18 cellular contexts compared by ENCODE assay signal in genomic region chr18:58405107-58405898, GRCh38.
DNase-seq lines count a peak whose midpoint lies in the region; ATAC-seq, FAIRE-seq and TF ChIP-seq lines count a peak whose summit lies in the region.
"Had no signal": no experiment of that assay in that cellular context is flagged by ENCODE, and none has a peak within 500 bp of the region (broad histone marks: within the 10 kb centered on the region; RNA-seq: fewer than 3 reads in every experiment).

No MANE protein-coding gene starts in this region.

- H3K9me3 ChIP-seq in HepG2 (ENCODE audit: low read length) (no peaks in the 10 kb centered on the region), GM23248 (ENCODE audit: low read depth) (no peaks in the 10 kb centered on the region)
- H3K9me3 ChIP-seq: BE2C, Peyer's patch, SJSA1 had no signal

- peaks cover 0 to 3% of the 10 kb centered on the region in 2 experiments; a peak in 1 of 5 replicates for H3K36me3 ChIP-seq in HepG2 (replicated peaks in 1 of 2; ENCODE audit: control insufficient read depth in 1 of 2, insufficient read depth in 2 of 2, low read length in 2 of 2)
- H3K36me3 ChIP-seq in GM23248 (ENCODE audit: low read depth), result no peaks in the 10 kb centered on the region
- H3K36me3 ChIP-seq: BE2C, Peyer's patch, SJSA1 had no signal

- no peak for FAIRE-seq in HepG2 (lab: Jason Lieb, UNC)

- H3K4me2 ChIP-seq in HepG2 (ENCODE audit: low read depth, low read length) (no peak overlapping the region), GM23248 (ENCODE audit: unreplicated experiment) (no peak overlapping the region)

- no peaks in the 10 kb centered on the region for H3K27me3 ChIP-seq in HepG2 (ENCODE audit: control insufficient read depth in 1 of 2, insufficient read depth in 2 of 2, low read length in 2 of 2)
- H3K27me3 ChIP-seq in GM23248 (replicated peaks; ENCODE audit: insufficient read depth), result no peaks in the 10 kb centered on the region
- H3K27me3 ChIP-seq: BE2C, Peyer's patch, SJSA1 had no signal

- H3K9ac ChIP-seq in HepG2 (ENCODE audit: insufficient read depth, low read depth, low read length) (peak overlapping the region; percentile 35), GM23248 (no peak overlapping the region)

- H3K27ac ChIP-seq in HepG2 (ENCODE audit: extremely low read length, insufficient read depth, low read length) (peak overlapping the region; percentile 98), GM23248 (no peak overlapping the region)
- H3K27ac ChIP-seq: Peyer's patch, SJSA1 had no signal

- no peak for TF ChIP-seq CTCF in HepG2 (CRISPR knock-in tag; IDR thresholded peaks at IDR 0.05)

- H3K36me3 Mint-ChIP-seq in activated CD4-positive, alpha-beta T cell treated with anti-CD3 and anti-CD28 coated beads, Interleukin-2, amount 10 ng/mL, durations not matched to agents 7 days and 5 days (ENCODE audit: low read depth), result no peaks in the 10 kb centered on the region
- H3K36me3 Mint-ChIP-seq in activated naive CD4-positive, alpha-beta T cell treated with anti-CD3 and anti-CD28 coated beads, Interleukin-2, amount 10 ng/mL, durations not matched to agents 7 days and 5 days, result no peaks in the 10 kb centered on the region
- H3K36me3 Mint-ChIP-seq: CD8-positive, alpha-beta T cell had no signal

- no peak overlapping the region for H3K4me3 Mint-ChIP-seq in activated CD4-positive, alpha-beta T cell treated with anti-CD3 and anti-CD28 coated beads, Interleukin-2, amount 10 ng/mL, durations not matched to agents 7 days and 5 days
- no peak overlapping the region for H3K4me3 Mint-ChIP-seq in activated naive CD4-positive, alpha-beta T cell treated with anti-CD3 and anti-CD28 coated beads, Interleukin-2, amount 10 ng/mL, durations not matched to agents 7 days and 5 days
- H3K4me3 Mint-ChIP-seq: CD8-positive, alpha-beta T cell; T-helper 1 cell treated with Interleukin-12 subunit alpha and Interleukin-12 subunit beta and Interleukin-4 antibody, amounts not matched to agents 30 μg/mL and 1 μg/mL, for 36 hours had no signal

- H3K4me1 Mint-ChIP-seq in activated CD4-positive, alpha-beta T cell treated with anti-CD3 and anti-CD28 coated beads, Interleukin-2, amount 10 ng/mL, durations not matched to agents 7 days and 5 days, result peaks cover 14% of the 10 kb centered on the region
- H3K4me1 Mint-ChIP-seq in activated naive CD4-positive, alpha-beta T cell treated with anti-CD3 and anti-CD28 coated beads, Interleukin-2, amount 10 ng/mL, durations not matched to agents 7 days and 5 days, result peaks cover 16% of the 10 kb centered on the region

- H3K4me1 ChIP-seq in HepG2 (ENCODE audit: insufficient read depth, low read length) (peaks cover 99% of the 10 kb centered on the region), GM23248 (ENCODE audit: insufficient read depth) (peaks cover 6% of the 10 kb centered on the region)
- H3K4me1 ChIP-seq: BE2C had no signal

- H4K20me1 ChIP-seq in HepG2 (ENCODE audit: insufficient read depth, low read length), result no peaks in the 10 kb centered on the region
- H4K20me1 ChIP-seq in GM23248 (ENCODE audit: insufficient read depth), result no peaks in the 10 kb centered on the region

- ATAC-seq in HepG2, result no peak
- ATAC-seq in HG03342 (IDR thresholded peaks at IDR 0.05; ENCODE audit: unreplicated experiment), result no peak
- ATAC-seq: CD8-positive, alpha-beta T cell had no signal

- peak in 2 of 3 experiments; percentile 13 to 50 for DNase-seq in NCI-H1417 (lab: John Stamatoyannopoulos, UW)
- DNase-seq in NCI-H1417 treated with DMSO at 0.1 percent for 48 hours (lab: John Stamatoyannopoulos, UW), result no peak
- no peak for DNase-seq in activated CD4-positive, alpha-beta T cell treated with anti-CD3 and anti-CD28 coated beads, Interleukin-2, amount 10 ng/mL, durations not matched to agents 7 days and 5 days
- DNase-seq in activated CD4-positive, alpha-beta T cell treated with anti-CD3 and anti-CD28 coated beads, Interleukin-2, amount 50 U/mL, for 1 hour, result no peak
- no peak for DNase-seq in HepG2 (ENCODE audit: low spot score)
- DNase-seq in GM23248, result no peak
- no peak for DNase-seq in activated naive CD4-positive, alpha-beta T cell treated with anti-CD3 and anti-CD28 coated beads, Interleukin-2, amount 10 ng/mL, durations not matched to agents 7 days and 5 days
- DNase-seq: BE2C; Calu3; CD8-positive, alpha-beta T cell; HCEC 1CT; NCI-H1105; NCI-H2029; NCI-H524; Peyer's patch had no signal

- peaks cover 20% of the 10 kb centered on the region for H3K79me2 ChIP-seq in HepG2 (ENCODE audit: insufficient read depth, low read length)
- H3K79me2 ChIP-seq in GM23248 (ENCODE audit: insufficient read depth), result no peaks in the 10 kb centered on the region

- TF ChIP-seq EP300 in HepG2 (IDR thresholded peaks at IDR 0.05; ENCODE audit: low read depth in 2 of 2, low read length in 2 of 2) (no peak), HepG2 (CRISPR knock-in tag; IDR thresholded peaks at IDR 0.05; ENCODE audit: borderline replicate concordance) (no peak)

- no TSS peak for BruUV-seq in HepG2 (replicated peaks; lab: Mats Ljungman, UMichigan)

- CTCF ChIA-PET in activated CD4-positive, alpha-beta T cell treated with anti-CD3 and anti-CD28 coated beads, Interleukin-2, amount 10 ng/mL, durations not matched to agents 7 days and 5 days (lab: Charles Lee), result no interaction called here
- CTCF ChIA-PET in HepG2 (lab: Yijun Ruan, JAX; ENCODE audit: low intra/inter-chr PET ratio, low total read pairs), result no interaction called here
- CTCF ChIA-PET in activated naive CD4-positive, alpha-beta T cell treated with anti-CD3 and anti-CD28 coated beads, Interleukin-2, amount 10 ng/mL, durations not matched to agents 7 days and 5 days (lab: Charles Lee), result interaction anchor here (1.2 kb wide), 1 partner anchor 90 kb away, joined by 3 read pairs; no protein-coding TSS in a partner anchor

- H3K9me3 Mint-ChIP-seq in activated CD4-positive, alpha-beta T cell treated with anti-CD3 and anti-CD28 coated beads, Interleukin-2, amount 10 ng/mL, durations not matched to agents 7 days and 5 days, result no peaks in the 10 kb centered on the region
- no peaks in the 10 kb centered on the region for H3K9me3 Mint-ChIP-seq in activated naive CD4-positive, alpha-beta T cell treated with anti-CD3 and anti-CD28 coated beads, Interleukin-2, amount 10 ng/mL, durations not matched to agents 7 days and 5 days
- H3K9me3 Mint-ChIP-seq: CD8-positive, alpha-beta T cell; T-helper 1 cell treated with Interleukin-12 subunit alpha and Interleukin-12 subunit beta and Interleukin-4 antibody, amounts not matched to agents 30 μg/mL and 1 μg/mL, for 36 hours had no signal

- WGBS in HepG2 (ENCODE audit: low lambda C conversion rate), result 97% methylated on average over 13 of the region's 16 CpGs
- 83 to 84% methylated on average over 16 of the region's 16 CpGs for WGBS in GM23248 (ENCODE audit: low coverage in 1 of 2, low lambda C conversion rate in 2 of 2, missing lambda C conversion rate in 2 of 2), 2 experiments

- no peaks in the 10 kb centered on the region for H3K27me3 Mint-ChIP-seq in activated CD4-positive, alpha-beta T cell treated with anti-CD3 and anti-CD28 coated beads, Interleukin-2, amount 10 ng/mL, durations not matched to agents 7 days and 5 days
- no peaks in the 10 kb centered on the region for H3K27me3 Mint-ChIP-seq in activated naive CD4-positive, alpha-beta T cell treated with anti-CD3 and anti-CD28 coated beads, Interleukin-2, amount 10 ng/mL, durations not matched to agents 7 days and 5 days

- TF ChIP-seq RAD21 in HepG2 (CRISPR knock-in tag; IDR thresholded peaks at IDR 0.05), result no peak

- in situ Hi-C loops in HepG2 (cut with HindIII; ENCODE audit: extremely low pct_ligation_motif_present, low pct_unique_long_range_greater_than_20kb), result loop anchor here (5.0 kb wide), 2 partner anchors 87 to 357 kb away; no protein-coding TSS in a partner anchor
- in situ Hi-C loops in GM23248 (cut with MboI), result no loop called here

- peaks cover 8% of the 10 kb centered on the region; the same call in 1 of the 2 replicates for H3F3A ChIP-seq in GM23248 (ENCODE audit: insufficient read depth)

- H3K4me3 ChIP-seq in HepG2 (replicated peaks in 1 of 3; ENCODE audit: insufficient read depth in 1 of 3, low read depth in 2 of 3, low read length in 3 of 3) (no peak overlapping the region), GM23248 (no peak overlapping the region)
- H3K4me3 ChIP-seq: Peyer's patch, SJSA1 had no signal

- intact Hi-C loops in HepG2 (cut with micrococcal nuclease; ENCODE audit: unreplicated experiment), result loop anchor here (10.0 kb wide), 1 partner anchor 49 kb away; no protein-coding TSS in a partner anchor

- no peaks in the 10 kb centered on the region for H3K9me2 ChIP-seq in GM23248 (ENCODE audit: insufficient read depth)

- POLR2A ChIA-PET in activated CD4-positive, alpha-beta T cell treated with anti-CD3 and anti-CD28 coated beads, Interleukin-2, amount 10 ng/mL, durations not matched to agents 7 days and 5 days (lab: Charles Lee), result no interaction called here
- POLR2A ChIA-PET in HepG2 (lab: Yijun Ruan, JAX), result interaction anchor here (9.1 kb wide), 1 partner anchor 10 kb away, joined by 181 read pairs; no protein-coding TSS in a partner anchor

- H3K27ac Mint-ChIP-seq in activated CD4-positive, alpha-beta T cell treated with anti-CD3 and anti-CD28 coated beads, Interleukin-2, amount 10 ng/mL, durations not matched to agents 7 days and 5 days, result peak overlapping the region; percentile 39
- no peak overlapping the region for H3K27ac Mint-ChIP-seq in activated naive CD4-positive, alpha-beta T cell treated with anti-CD3 and anti-CD28 coated beads, Interleukin-2, amount 10 ng/mL, durations not matched to agents 7 days and 5 days
- H3K27ac Mint-ChIP-seq: CD8-positive, alpha-beta T cell; T-helper 1 cell treated with Interleukin-12 subunit alpha and Interleukin-12 subunit beta and Interleukin-4 antibody, amounts not matched to agents 30 μg/mL and 1 μg/mL, for 36 hours had no signal

- TF ChIP-seq POLR2A in HepG2 (IDR thresholded peaks at IDR 0.05; ENCODE audit: insufficient read depth in 1 of 2, low read depth in 2 of 2, low read length in 2 of 2), result no peak

- H2AFZ ChIP-seq in HepG2 (ENCODE audit: low read length), result no peak overlapping the region
- H2AFZ ChIP-seq in GM23248, result no peak overlapping the region

TF ChIP-seq in HepG2, 621 proteins besides CTCF, POLR2A, EP300 and RAD21 (continues in another document):
- no peak for TF ChIP-seq RNF219 (CRISPR knock-in tag; IDR thresholded peaks at IDR 0.05)

Comparison
In these comparisons a context has a peak if more than half of its experiments do, and no peak if none do; other contexts are left out.
1. DNase-seq: peak in NCI-H1417 (2 of 3); none in NCI-H1417 treated with DMSO at 0.1 percent for 48 hours (single experiment), activated CD4-positive, alpha-beta T cell treated with anti-CD3 and anti-CD28 coated beads, Interleukin-2, amount 10 ng/mL, durations not matched to agents 7 days and 5 days (single experiment), activated CD4-positive, alpha-beta T cell treated with anti-CD3 and anti-CD28 coated beads, Interleukin-2, amount 50 U/mL, for 1 hour (single experiment), HepG2 (single experiment), GM23248 (single experiment) and activated naive CD4-positive, alpha-beta T cell treated with anti-CD3 and anti-CD28 coated beads, Interleukin-2, amount 10 ng/mL, durations not matched to agents 7 days and 5 days (single experiment).